In the genomic region with DNA sequence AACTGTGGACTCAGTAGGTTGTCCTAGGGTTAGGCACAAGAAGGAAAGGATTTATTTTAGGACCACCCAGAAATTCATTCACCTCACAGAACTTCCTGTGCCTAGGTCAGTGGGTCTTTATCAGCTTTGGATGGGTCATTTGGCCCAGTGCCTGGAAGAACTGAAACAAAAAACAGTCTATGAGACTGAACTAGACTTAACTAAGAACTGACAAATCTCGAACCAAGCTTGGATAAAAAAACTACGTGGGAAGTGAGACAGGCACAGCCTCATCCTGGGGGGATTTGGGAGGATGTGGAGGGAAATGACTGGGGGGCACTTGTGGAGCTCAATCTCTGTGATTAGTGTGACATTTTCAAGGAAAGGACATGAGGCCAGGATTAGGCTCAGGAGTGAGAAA, we compare ENCODE assay signal across 16 cellular contexts. TPM values are rescaled to one million over a fixed set of nuclear protein-coding genes. Genes with fewer than 3 reads are reported as not detected.
DNase-seq lines count a peak whose midpoint lies in the region; ATAC-seq and TF ChIP-seq lines count a peak whose summit lies in the region.
"Had no signal": no experiment of that assay in that cellular context is flagged by ENCODE, and none has a peak within 500 bp of the region (broad histone marks: within the 10 kb centered on the region; RNA-seq: fewer than 3 reads in every experiment).

No MANE protein-coding gene starts in this region.

- no peak overlapping the region for H3K4me3 Mint-ChIP-seq in T-helper 1 cell treated with Interleukin-12 subunit alpha and Interleukin-12 subunit beta and Interleukin-4 antibody, amounts not matched to agents 30 μg/mL and 1 μg/mL, for 36 hours
- no peak overlapping the region for H3K4me3 Mint-ChIP-seq in activated CD4-positive, alpha-beta memory T cell treated with anti-CD3 and anti-CD28 coated beads for 36 hours
- no peak overlapping the region for H3K4me3 Mint-ChIP-seq in stimulated activated memory B cell treated with anti-CD40 and anti-IgM and Interleukin-4, amounts not matched to agents 10 μg/mL and 1 μg/mL and 100 μg/mL, for 72 hours

- DNase-seq in T-helper 1 cell (no peak), Ammon's horn (ENCODE audit: low spot score) (no peak)
- DNase-seq in activated CD4-positive, alpha-beta memory T cell treated with anti-CD3 and anti-CD28 coated beads for 36 hours, result no peak
- no peak for DNase-seq in effector CD8-positive, alpha-beta T cell (lab: John Stamatoyannopoulos, UW)
- DNase-seq: 8988T; anterior cingulate cortex; DMS153; GM23248; hypothalamus; NCI-H1105 treated with DMSO at 0.1 percent for 48 hours; NCI-H748 treated with DMSO at 0.1 percent for 48 hours; stimulated activated CD4-positive, alpha-beta T cell treated with anti-CD3 and anti-CD28 coated beads, Interleukin-12 subunit alpha, Interleukin-12 subunit beta, amount 100 ng/mL, for 4 hours had no signal

- H3K4me1 Mint-ChIP-seq in T-helper 1 cell treated with Interleukin-12 subunit alpha and Interleukin-12 subunit beta and Interleukin-4 antibody, amounts not matched to agents 30 μg/mL and 1 μg/mL, for 36 hours (ENCODE audit: low read depth), result peaks cover 64% of the 10 kb centered on the region
- H3K4me1 Mint-ChIP-seq in activated CD4-positive, alpha-beta memory T cell treated with anti-CD3 and anti-CD28 coated beads for 36 hours (ENCODE audit: low read depth), result peaks cover 61% of the 10 kb centered on the region
- peaks cover 69% of the 10 kb centered on the region for H3K4me1 Mint-ChIP-seq in stimulated activated memory B cell treated with anti-CD40 and anti-IgM and Interleukin-4, amounts not matched to agents 10 μg/mL and 1 μg/mL and 100 μg/mL, for 72 hours

- H3K4me3 ChIP-seq in liver (ENCODE audit: low read depth in 1 of 3, low read length in 3 of 3), result no peak overlapping the region
- H3K4me3 ChIP-seq: GM23248 had no signal

- H3K27ac Mint-ChIP-seq in T-helper 1 cell treated with Interleukin-12 subunit alpha and Interleukin-12 subunit beta and Interleukin-4 antibody, amounts not matched to agents 30 μg/mL and 1 μg/mL, for 36 hours, result peak overlapping the region; percentile 74
- peak overlapping the region; percentile 73 for H3K27ac Mint-ChIP-seq in activated CD4-positive, alpha-beta memory T cell treated with anti-CD3 and anti-CD28 coated beads for 36 hours
- H3K27ac Mint-ChIP-seq in stimulated activated memory B cell treated with anti-CD40 and anti-IgM and Interleukin-4, amounts not matched to agents 10 μg/mL and 1 μg/mL and 100 μg/mL, for 72 hours, result peak overlapping the region; percentile 44

- CTCF ChIA-PET in activated CD4-positive, alpha-beta memory T cell treated with anti-CD3 and anti-CD28 coated beads for 36 hours (lab: Charles Lee), result interaction anchor here (1.6 to 3.5 kb wide), 2 partner anchors 12 to 23 kb away, joined by 5 to 14 read pairs; a partner anchor contains a TSS

- WGBS in liver, result 69% methylated on average over 2 of the region's 2 CpGs

- no peaks in the 10 kb centered on the region for H3K9me3 Mint-ChIP-seq in T-helper 1 cell treated with Interleukin-12 subunit alpha and Interleukin-12 subunit beta and Interleukin-4 antibody, amounts not matched to agents 30 μg/mL and 1 μg/mL, for 36 hours
- H3K9me3 Mint-ChIP-seq in activated CD4-positive, alpha-beta memory T cell treated with anti-CD3 and anti-CD28 coated beads for 36 hours, result no peaks in the 10 kb centered on the region
- peaks cover 2% of the 10 kb centered on the region for H3K9me3 Mint-ChIP-seq in stimulated activated memory B cell treated with anti-CD40 and anti-IgM and Interleukin-4, amounts not matched to agents 10 μg/mL and 1 μg/mL and 100 μg/mL, for 72 hours

- H3K36me3 ChIP-seq in liver (ENCODE audit: control insufficient read depth in 4 of 4, insufficient read depth in 3 of 4, low read depth in 1 of 4, low read length in 3 of 4), result peaks cover 0 to 4% (median 3%) of the 10 kb centered on the region in 4 donors

- H3K27me3 Mint-ChIP-seq in T-helper 1 cell treated with Interleukin-12 subunit alpha and Interleukin-12 subunit beta and Interleukin-4 antibody, amounts not matched to agents 30 μg/mL and 1 μg/mL, for 36 hours (ENCODE audit: low read depth), result no peaks in the 10 kb centered on the region
- H3K27me3 Mint-ChIP-seq in activated CD4-positive, alpha-beta memory T cell treated with anti-CD3 and anti-CD28 coated beads for 36 hours, result no peaks in the 10 kb centered on the region
- H3K27me3 Mint-ChIP-seq in stimulated activated memory B cell treated with anti-CD40 and anti-IgM and Interleukin-4, amounts not matched to agents 10 μg/mL and 1 μg/mL and 100 μg/mL, for 72 hours, result no peaks in the 10 kb centered on the region

- TF ChIP-seq CTCF in liver (IDR thresholded peaks at IDR 0.05; ENCODE audit: low read depth, low read length, missing input control), result no peak

- H3K9me3 ChIP-seq in liver (ENCODE audit: control insufficient read depth in 4 of 4, low read length in 3 of 4), result no peaks in the 10 kb centered on the region

- POLR2A ChIA-PET in activated CD4-positive, alpha-beta memory T cell treated with anti-CD3 and anti-CD28 coated beads for 36 hours (lab: Charles Lee), result interaction anchor here (1.4 kb wide), 1 partner anchor 13 kb away, joined by 5 read pairs; a partner anchor contains a TSS

- H3K27ac ChIP-seq in liver (ENCODE audit: low read depth in 1 of 2, low read length in 2 of 2), result peak overlapping the region; percentile 12 to 52
- H3K27ac ChIP-seq: GM23248 had no signal

- intact Hi-C loops in activated CD4-positive, alpha-beta memory T cell treated with anti-CD3 and anti-CD28 coated beads for 36 hours (cut with micrococcal nuclease), result no loop called here

- no peak for TF ChIP-seq RAD21 in liver (IDR thresholded peaks at IDR 0.05)

- H3K27me3 ChIP-seq in liver (ENCODE audit: control insufficient read depth in 4 of 4, insufficient read depth in 4 of 4, low read length in 3 of 4), result no peaks in the 10 kb centered on the region

- H3K4me1 ChIP-seq in liver (ENCODE audit: control insufficient read depth in 4 of 4, insufficient read depth in 4 of 4, low read length in 3 of 4), result peaks cover 9 to 35% (median 19%) of the 10 kb centered on the region in 4 donors

- no peak for ATAC-seq in stimulated activated memory B cell treated with anti-CD40 and anti-IgM and Interleukin-4, amounts not matched to agents 10 μg/mL and 1 μg/mL and 100 μg/mL, for 72 hours
- no peak for ATAC-seq in HG03196 (IDR thresholded peaks at IDR 0.05; ENCODE audit: unreplicated experiment)

- H3K9ac ChIP-seq in liver (ENCODE audit: low read depth in 1 of 2, low read length in 2 of 2), result no peak overlapping the region
- H3K9ac ChIP-seq: GM23248 had no signal

- H3K36me3 Mint-ChIP-seq in T-helper 1 cell treated with Interleukin-12 subunit alpha and Interleukin-12 subunit beta and Interleukin-4 antibody, amounts not matched to agents 30 μg/mL and 1 μg/mL, for 36 hours (ENCODE audit: low read depth), result peaks cover 24% of the 10 kb centered on the region
- peaks cover 18% of the 10 kb centered on the region for H3K36me3 Mint-ChIP-seq in activated CD4-positive, alpha-beta memory T cell treated with anti-CD3 and anti-CD28 coated beads for 36 hours
- H3K36me3 Mint-ChIP-seq in stimulated activated memory B cell treated with anti-CD40 and anti-IgM and Interleukin-4, amounts not matched to agents 10 μg/mL and 1 μg/mL and 100 μg/mL, for 72 hours, result peaks cover 15% of the 10 kb centered on the region

TF ChIP-seq in liver, 16 proteins besides CTCF, POLR2A, EP300 and RAD21:
- TF ChIP-seq FOXA2 (IDR thresholded peaks at IDR 0.05) (no peak), NR2F2 (IDR thresholded peaks at IDR 0.05) (peak; percentile 61), TAF1 (conservative IDR thresholded peaks at IDR 0.05) (no peak), HNF4G (IDR thresholded peaks at IDR 0.05) (no peak), RXRA (IDR thresholded peaks at IDR 0.05) (no peak)

RNA-seq across cellular contexts. Expression of a gene that starts 2.3 kb away (rescaled TPM):
- total RNA-seq in activated CD4-positive, alpha-beta memory T cell treated with anti-CD3 and anti-CD28 coated beads for 36 hours, result 100 to 1,000 TPM; 307 to 310 TPM
- total RNA-seq in liver, result 100 to 1,000 TPM in 1 of 2 donors, 10 to 100 TPM in 1; 94.8 to 186 TPM
- polyA plus RNA-seq in liver, result 100 to 1,000 TPM; 227 to 377 TPM

RNA-seq across cellular contexts. Expression of a gene that starts 4.6 kb away (rescaled TPM):
- under 1 TPM; 0.29 to 0.51 TPM for total RNA-seq in activated CD4-positive, alpha-beta memory T cell treated with anti-CD3 and anti-CD28 coated beads for 36 hours
- total RNA-seq in liver, result 10 to 100 TPM; 24.8 to 26.1 TPM
- polyA plus RNA-seq in liver, result 10 to 100 TPM in 1 of 2 donors, 1 to 10 TPM in 1; 3.4 to 23.1 TPM

RNA-seq across cellular contexts. Expression of a gene that starts 12.8 kb away (rescaled TPM):
- 10 to 100 TPM; 12.7 to 13.3 TPM for total RNA-seq in activated CD4-positive, alpha-beta memory T cell treated with anti-CD3 and anti-CD28 coated beads for 36 hours
- total RNA-seq in liver, result 100 to 1,000 TPM in 1 of 2 donors, 10 to 100 TPM in 1; 26.1 to 152 TPM
- polyA plus RNA-seq in liver, result 100 to 1,000 TPM; 223 to 462 TPM
- total RNA-seq: GM23248 had no signal

RNA-seq across cellular contexts. Expression of a gene that starts 22.3 kb away (rescaled TPM):
- total RNA-seq in activated CD4-positive, alpha-beta memory T cell treated with anti-CD3 and anti-CD28 coated beads for 36 hours, result 10 to 100 TPM; 12.9 to 14.1 TPM
- 1 to 10 TPM; 4.7 to 9.0 TPM for total RNA-seq in liver
- polyA plus RNA-seq in liver, result 1 to 10 TPM; 3.2 to 5.0 TPM

RNA-seq across cellular contexts. Expression of a gene that starts 41.0 kb away (rescaled TPM):
- 10 to 100 TPM; 52.4 to 60.1 TPM for total RNA-seq in activated CD4-positive, alpha-beta memory T cell treated with anti-CD3 and anti-CD28 coated beads for 36 hours
- 10 to 100 TPM; 17.1 to 48.4 TPM for total RNA-seq in liver
- polyA plus RNA-seq in liver, result 10 to 100 TPM; 28.3 to 53.4 TPM

Comparison
In these comparisons a context has a peak if more than half of its experiments do, and no peak if none do; other contexts are left out.
1. RNA of a gene that starts 4.6 kb away (total RNA-seq): 24.8 to 26.1 TPM in liver; 0.29 to 0.51 TPM in activated CD4-positive, alpha-beta memory T cell treated with anti-CD3 and anti-CD28 coated beads for 36 hours; every median in the first group is over 10 times any median in the second.
2. Peak in every context shown above with its lines, with median percentiles within 50 percentile points of each other: H3K27ac Mint-ChIP-seq.